Comparison of ENCODE assay signal across 8 cellular contexts in genomic region chr11:118152552-118153471, GRCh38. TPM values are rescaled to one million over a fixed set of nuclear protein-coding genes. Genes with fewer than 3 reads are reported as not detected.
DNase-seq lines count a peak whose midpoint lies in the region; ATAC-seq and TF ChIP-seq lines count a peak whose summit lies in the region.

TSS of gene SCN4B (minus strand) at chr11:118152823. CDS start at chr11:118152673, 150 bp downstream.

- H3K4me3 ChIP-seq in mammary epithelial cell (replicated peaks in 1 of 3; ENCODE audit: insufficient read depth in 1 of 3, low read depth in 2 of 3, low read length in 3 of 3): peak within 1 kb of the TSS; percentile 42 to 69 (median 55)
- peak within 1 kb of the TSS; percentile 80 for H3K4me3 ChIP-seq in iPS-15b (ENCODE audit: low read depth, low read length)

- no peaks in the 10 kb centered on the region for H3K9me3 Mint-ChIP-seq in activated CD8-positive, alpha-beta memory T cell treated with anti-CD3 and anti-CD28 coated beads, Interleukin-2, amount 10 ng/mL, durations not matched to agents 7 days and 5 days (ENCODE audit: low read depth)

- peaks cover 92% of the 10 kb centered on the region for H3K27me3 Mint-ChIP-seq in activated CD8-positive, alpha-beta memory T cell treated with anti-CD3 and anti-CD28 coated beads, Interleukin-2, amount 10 ng/mL, durations not matched to agents 7 days and 5 days

- no peak for DNase-seq in activated CD8-positive, alpha-beta memory T cell treated with anti-CD3 and anti-CD28 coated beads, Interleukin-2, amount 10 ng/mL, durations not matched to agents 7 days and 5 days
- no peak for DNase-seq in activated CD8-positive, alpha-beta memory T cell treated with anti-CD3 and anti-CD28 coated beads for 24 hours
- DNase-seq in NCI-H526 treated with DMSO at 0.1 percent for 48 hours (lab: John Stamatoyannopoulos, UW) (peak; percentile 94), mammary epithelial cell (peak; percentile 61), sciatic nerve (ENCODE audit: low spot score) (peak; percentile 75)

- H3K9ac ChIP-seq in mammary epithelial cell (ENCODE audit: insufficient read depth, low read length) (no peak within 1 kb of the TSS), iPS-15b (ENCODE audit: low read depth, low read length) (no peak within 1 kb of the TSS)

- no peaks in the 10 kb centered on the region for H3K36me3 Mint-ChIP-seq in activated CD8-positive, alpha-beta memory T cell treated with anti-CD3 and anti-CD28 coated beads, Interleukin-2, amount 10 ng/mL, durations not matched to agents 7 days and 5 days

- no peaks in the 10 kb centered on the region for H4K20me1 ChIP-seq in mammary epithelial cell (ENCODE audit: insufficient read depth, low read length)

- ATAC-seq in activated CD8-positive, alpha-beta memory T cell treated with anti-CD3 and anti-CD28 coated beads, Interleukin-2, amount 10 ng/mL, durations not matched to agents 7 days and 5 days: peak; percentile 70
- ATAC-seq in sciatic nerve: peak; percentile 76
- no peak for ATAC-seq in HG03432 (IDR thresholded peaks at IDR 0.05; ENCODE audit: unreplicated experiment)
- no peak for ATAC-seq in GM18868 (IDR thresholded peaks at IDR 0.05; ENCODE audit: unreplicated experiment)

- dilution Hi-C loops in mammary epithelial cell (cut with HindIII; ENCODE audit: low sequenced_read_pairs): no loop called here

- H3K27ac ChIP-seq in mammary epithelial cell (ENCODE audit: insufficient read depth, low read depth, low read length): no peak within 1 kb of the TSS

- in situ Hi-C loops in mammary epithelial cell (cut with MboI; ENCODE audit: low sequenced_read_pairs in 2 of 2): no loop called here

- CTCF ChIA-PET in activated CD8-positive, alpha-beta memory T cell treated with anti-CD3 and anti-CD28 coated beads, Interleukin-2, amount 10 ng/mL, durations not matched to agents 7 days and 5 days (lab: Charles Lee): interaction anchor here (0.6 to 3.5 kb wide), 6 partner anchors 8 to 1097 kb away, joined by 3 to 21 read pairs (median 4); no protein-coding TSS in a partner anchor
- CTCF ChIA-PET in mammary epithelial cell (lab: Charles Lee; ENCODE audit: low non-redundant PET): no interaction called here

- H3K4me3 Mint-ChIP-seq in activated CD8-positive, alpha-beta memory T cell treated with anti-CD3 and anti-CD28 coated beads, Interleukin-2, amount 10 ng/mL, durations not matched to agents 7 days and 5 days: peak within 1 kb of the TSS; percentile 54

- TF ChIP-seq CTCF in mammary epithelial cell (conservative IDR thresholded peaks at IDR 0.05 in 1 of 2, IDR thresholded peaks at IDR 0.05 in 1 of 2; ENCODE audit: extremely low read depth in 1 of 2, insufficient read depth in 1 of 2, low read depth in 1 of 2, low read length in 2 of 2): no peak

- H3K4me1 Mint-ChIP-seq in activated CD8-positive, alpha-beta memory T cell treated with anti-CD3 and anti-CD28 coated beads, Interleukin-2, amount 10 ng/mL, durations not matched to agents 7 days and 5 days: peaks cover 20% of the 10 kb centered on the region

- H3K4me2 ChIP-seq in mammary epithelial cell (ENCODE audit: insufficient read depth, low read depth, low read length): peak within 1 kb of the TSS; percentile 97

- WGBS in mammary epithelial cell (ENCODE audit: low coverage, missing lambda C conversion rate): 4% methylated on average over 4 of the region's 88 CpGs

- no peaks in the 10 kb centered on the region for H3K27me3 ChIP-seq in mammary epithelial cell (ENCODE audit: insufficient read depth, low read length)
- H3K27me3 ChIP-seq in iPS-15b (ENCODE audit: control insufficient read depth, insufficient read depth, low read length): peaks cover 93% of the 10 kb centered on the region

- H3K79me2 ChIP-seq in mammary epithelial cell (ENCODE audit: insufficient read depth, low read length): no peaks in the 10 kb centered on the region

- intact Hi-C loops in mammary epithelial cell (cut with micrococcal nuclease) (loop anchor here (1.0 kb wide), 1 partner anchor 18 kb away; no protein-coding TSS in a partner anchor), sciatic nerve (cut with DNase I) (no loop called here)

- H3K36me3 ChIP-seq in mammary epithelial cell (ENCODE audit: insufficient read depth, low read length): no peaks in the 10 kb centered on the region
- no peaks in the 10 kb centered on the region for H3K36me3 ChIP-seq in iPS-15b (ENCODE audit: control insufficient read depth, insufficient read depth, low read length)

- H3K4me1 ChIP-seq in mammary epithelial cell (ENCODE audit: insufficient read depth, low read length) (peaks cover 23% of the 10 kb centered on the region), iPS-15b (ENCODE audit: control insufficient read depth, insufficient read depth, low read length) (peaks cover 32% of the 10 kb centered on the region)

- no peaks in the 10 kb centered on the region for H3K9me3 ChIP-seq in mammary epithelial cell (replicated peaks; ENCODE audit: insufficient read depth, low read length)
- no peaks in the 10 kb centered on the region for H3K9me3 ChIP-seq in iPS-15b (ENCODE audit: control insufficient read depth, insufficient read depth, low read length)

- H2AFZ ChIP-seq in mammary epithelial cell (ENCODE audit: low read depth, low read length): peak within 1 kb of the TSS; percentile 89

- no TSS peak for BruUV-seq in mammary epithelial cell (replicated peaks; lab: Mats Ljungman, UMichigan)

- H3K27ac Mint-ChIP-seq in activated CD8-positive, alpha-beta memory T cell treated with anti-CD3 and anti-CD28 coated beads, Interleukin-2, amount 10 ng/mL, durations not matched to agents 7 days and 5 days: no peak within 1 kb of the TSS

RNA-seq across cellular contexts. Expression of gene SCN4B, which starts in this region (rescaled TPM):
- total RNA-seq in activated CD8-positive, alpha-beta memory T cell treated with anti-CD3 and anti-CD28 coated beads, Interleukin-2, amount 10 ng/mL, durations not matched to agents 7 days and 5 days: under 1 TPM in 1 of 2 experiments, not detected in 1; 0.54 TPM
- total RNA-seq in mammary epithelial cell (10 to 100 TPM in 1 of 2 donors, 1 to 10 TPM in 1; 6.5 to 11.5 TPM), sciatic nerve (2.9 TPM)
- 4.5 TPM for polyA plus RNA-seq in mammary epithelial cell
- polyA minus RNA-seq in mammary epithelial cell: 12.9 TPM

Comparison
In these comparisons a context has a peak if more than half of its experiments do, and no peak if none do; other contexts are left out.
1. Peak in ATAC-seq in activated CD8-positive, alpha-beta memory T cell treated with anti-CD3 and anti-CD28 coated beads, Interleukin-2, amount 10 ng/mL, durations not matched to agents 7 days and 5 days; RNA of the gene not detected or under 1 TPM.
2. DNase-seq: peak in NCI-H526 treated with DMSO at 0.1 percent for 48 hours (single experiment), mammary epithelial cell (single experiment) and sciatic nerve (single experiment); none in activated CD8-positive, alpha-beta memory T cell treated with anti-CD3 and anti-CD28 coated beads, Interleukin-2, amount 10 ng/mL, durations not matched to agents 7 days and 5 days (single experiment) and activated CD8-positive, alpha-beta memory T cell treated with anti-CD3 and anti-CD28 coated beads for 24 hours (single experiment).